ENCODE assay signal across 10 cellular contexts in the genomic region with DNA sequence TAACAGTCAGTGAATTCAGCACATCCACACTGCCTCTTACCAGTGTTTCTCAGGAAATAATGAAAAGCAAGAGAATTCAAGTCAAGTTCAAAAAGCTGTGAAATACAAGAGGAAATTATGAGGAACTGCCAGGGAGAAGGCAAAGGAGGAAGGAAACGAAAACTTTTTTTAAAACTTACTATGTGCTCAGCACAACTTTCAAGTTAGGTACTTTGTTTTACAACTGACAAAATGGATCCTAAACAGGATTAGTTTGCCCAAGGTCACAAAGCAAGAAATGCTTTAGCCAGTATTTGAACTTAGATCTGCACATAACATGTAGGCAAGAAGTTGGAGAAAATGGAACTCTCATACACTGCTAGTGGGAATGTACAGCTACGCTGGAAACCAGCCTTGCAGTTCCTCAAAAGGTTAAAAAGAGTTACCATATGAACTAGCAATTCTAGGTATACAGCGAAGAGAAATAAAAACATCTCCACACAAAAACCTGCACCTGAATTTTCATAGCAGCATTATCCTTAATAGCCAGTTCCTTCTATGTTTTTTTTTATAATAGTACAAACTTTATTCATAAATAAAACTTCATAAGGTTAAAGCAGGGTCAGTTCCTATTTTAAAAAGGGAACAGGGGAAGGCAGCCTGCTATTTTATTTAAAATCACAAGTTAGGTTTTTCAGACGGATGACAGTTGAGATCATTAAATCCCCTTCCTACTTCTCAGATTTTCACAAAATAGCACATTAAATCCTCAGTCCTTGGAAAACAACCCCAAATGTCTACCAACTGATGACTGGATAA. TPM values are rescaled to one million over a fixed set of nuclear protein-coding genes. Genes with fewer than 3 reads are reported as not detected.
A peak's percentile ranks its signal among the peaks of the same experiment; 100 is the strongest.
DNase-seq lines count a peak whose midpoint lies in the region; ATAC-seq and TF ChIP-seq lines count a peak whose summit lies in the region.
"Had no signal": no experiment of that assay in that cellular context is flagged by ENCODE, and none has a peak within 500 bp of the region (broad histone marks: within the 10 kb centered on the region; RNA-seq: fewer than 3 reads in every experiment).

No MANE protein-coding gene starts in this region.

- peak overlapping the region; percentile 2 for H3K4me3 Mint-ChIP-seq in activated T-cell treated with anti-CD3 and anti-CD28 coated beads, Interleukin-2, amount 50 U/mL, for 24 hours

- DNase-seq in activated T-cell treated with anti-CD3 and anti-CD28 coated beads, Interleukin-2, amount 50 U/mL, for 24 hours = no peak
- no peak for DNase-seq in activated T-cell treated with anti-CD3 and anti-CD28 coated beads, Interleukin-2, amount 50 U/mL, for 48 hours
- peak; percentile 62 for DNase-seq in SIG-M5 treated with dmso at 0.1 percent for 504 hours (lab: John Stamatoyannopoulos, UW; ENCODE audit: unreplicated experiment)
- DNase-seq in dorsolateral prefrontal cortex = no peak
- no peak for DNase-seq in spleen
- DNase-seq in stimulated activated CD8-positive, alpha-beta memory T cell treated with anti-CD3 and anti-CD28 coated beads, Interleukin-4, amount 100 ng/mL, for 48 hours = no peak
- DNase-seq: NCI-H748 treated with DMSO at 0.1 percent for 48 hours; stimulated activated CD4-positive, alpha-beta T cell treated with anti-CD3 and anti-CD28 coated beads, Interleukin-4, amount 100 ng/mL, for 24 hours had no signal

- peaks cover 75% of the 10 kb centered on the region for H3K4me1 Mint-ChIP-seq in activated T-cell treated with anti-CD3 and anti-CD28 coated beads, Interleukin-2, amount 50 U/mL, for 24 hours (ENCODE audit: low read depth)

- peak overlapping the region in 11 of 59 donors; percentile 0 to 25 (median 8) for H3K4me3 ChIP-seq in dorsolateral prefrontal cortex
- H3K4me3 ChIP-seq in spleen = peak overlapping the region in 3 of 8 donors; percentile 8 to 45 (median 8)

- WGBS in spleen, 5 donors = 17 to 28% (median 24%) methylated on average over 4 of the region's 4 CpGs

- peaks cover 51 to 100% (median 96%) of the 10 kb centered on the region in 6 donors for H3K4me1 ChIP-seq in spleen

- no peaks in the 10 kb centered on the region for H3K9me3 Mint-ChIP-seq in activated T-cell treated with anti-CD3 and anti-CD28 coated beads, Interleukin-2, amount 50 U/mL, for 24 hours

- peak overlapping the region in 31 of 59 donors; percentile 0 to 56 (median 25) for H3K27ac ChIP-seq in dorsolateral prefrontal cortex
- H3K27ac ChIP-seq in spleen = peak overlapping the region in 7 of 8 donors; percentile 19 to 81 (median 74)

- peaks cover 98% of the 10 kb centered on the region for H3K36me3 Mint-ChIP-seq in activated T-cell treated with anti-CD3 and anti-CD28 coated beads, Interleukin-2, amount 50 U/mL, for 24 hours (ENCODE audit: low read depth)

- intact Hi-C loops in dorsolateral prefrontal cortex (cut with DNase I) = no loop called here
- intact Hi-C loops in spleen (cut with DNase I; ENCODE audit: low total_unique reads) = no loop called here

- peak overlapping the region; percentile 85 for H3K27ac Mint-ChIP-seq in activated T-cell treated with anti-CD3 and anti-CD28 coated beads, Interleukin-2, amount 50 U/mL, for 24 hours

- no peaks in the 10 kb centered on the region for H3K27me3 Mint-ChIP-seq in activated T-cell treated with anti-CD3 and anti-CD28 coated beads, Interleukin-2, amount 50 U/mL, for 24 hours

- no peak for TF ChIP-seq POLR2A in spleen (IDR thresholded peaks at IDR 0.05)

- ATAC-seq in HG02884 (IDR thresholded peaks at IDR 0.05; ENCODE audit: unreplicated experiment) (no peak), HG03196 (IDR thresholded peaks at IDR 0.05; ENCODE audit: unreplicated experiment) (no peak)

- H3K27me3 ChIP-seq in dorsolateral prefrontal cortex (no peaks in the 10 kb centered on the region), spleen (replicated peaks in 1 of 7) (no peaks in the 10 kb centered on the region)

- peaks cover 0 to 95% (median 47%) of the 10 kb centered on the region in 6 donors for H3K36me3 ChIP-seq in spleen

- no peak for TF ChIP-seq CTCF in dorsolateral prefrontal cortex (IDR thresholded peaks at IDR 0.05 in 54 of 56, conservative IDR thresholded peaks at IDR 0.05 in 2 of 56; ENCODE audit: low read depth in 1 of 56, partially characterized antibody in 56 of 56)
- TF ChIP-seq CTCF in spleen (IDR thresholded peaks at IDR 0.05 in 8 of 11, conservative IDR thresholded peaks at IDR 0.05 in 3 of 11) = no peak

- H3K9me3 ChIP-seq in spleen = no peaks in the 10 kb centered on the region

RNA-seq across cellular contexts. Expression of a gene that starts 19.3 kb away (rescaled TPM):
- total RNA-seq in dorsolateral prefrontal cortex = 100 to 1,000 TPM; 139 to 229 (median 190) TPM
- 100 to 1,000 TPM; 146 to 206 (median 179) TPM for total RNA-seq in spleen
- 10 to 100 TPM; 36.3 to 42.1 (median 36.9) TPM for polyA plus RNA-seq in spleen
